27 cellular contexts compared by ENCODE assay signal in genomic region chr3:104150724-104151123, GRCh38.
DNase-seq lines count a peak whose midpoint lies in the region; ATAC-seq, FAIRE-seq and TF ChIP-seq lines count a peak whose summit lies in the region.
"Had no signal": no experiment of that assay in that cellular context is flagged by ENCODE, and none has a peak within 500 bp of the region (broad histone marks: within the 10 kb centered on the region; RNA-seq: fewer than 3 reads in every experiment).

No MANE protein-coding gene starts in this region.

- H3K79me2 ChIP-seq in H1 (ENCODE audit: control insufficient read depth in 1 of 2, insufficient read depth in 2 of 2, low read length in 2 of 2) = no peaks in the 10 kb centered on the region
- H3K79me2 ChIP-seq in HepG2 (ENCODE audit: insufficient read depth, low read length) = no peaks in the 10 kb centered on the region

- H3K9ac ChIP-seq in H1 (replicated peaks in 1 of 4; ENCODE audit: extremely low read depth in 1 of 4, low read depth in 3 of 4, low read length in 3 of 4) (no peak overlapping the region), HepG2 (ENCODE audit: insufficient read depth, low read depth, low read length) (no peak overlapping the region)
- H3K9ac ChIP-seq: BLaER1 treated with 17β-estradiol and CSF1 and Interleukin-3, amounts not matched to agents 10 nM and 100 nM had no signal

- H3K56ac ChIP-seq in H1 (replicated peaks; ENCODE audit: insufficient read length, low read depth, low read length) = no peak overlapping the region

- no peak overlapping the region for H3K27ac ChIP-seq in H1 (ENCODE audit: low read depth, low read length)
- H3K27ac ChIP-seq in HepG2 (ENCODE audit: extremely low read length, insufficient read depth, low read length) = no peak overlapping the region
- H3K27ac ChIP-seq: A549; BLaER1 treated with 17β-estradiol and CSF1 and Interleukin-3, amounts not matched to agents 10 nM and 100 nM had no signal

- H2BK5ac ChIP-seq in H1 (ENCODE audit: low read depth, low read length) = no peak overlapping the region

- H3K23ac ChIP-seq in H1 (ENCODE audit: insufficient read length) = no peak overlapping the region

- H3K4me3 Mint-ChIP-seq in activated CD8-positive, alpha-beta memory T cell treated with anti-CD3 and anti-CD28 coated beads, Interleukin-2, amount 10 ng/mL, durations not matched to agents 7 days and 5 days = no peak overlapping the region
- H3K4me3 Mint-ChIP-seq: CD14-positive monocyte; CD4-positive, alpha-beta T cell; CD8-positive, alpha-beta memory T cell; GM23338; HFFc6 had no signal

- H2AFZ ChIP-seq in H1 (ENCODE audit: low read length) (no peak overlapping the region), HepG2 (ENCODE audit: low read length) (no peak overlapping the region)
- H2AFZ ChIP-seq: GM23338 had no signal

- H3K27me3 Mint-ChIP-seq in activated CD8-positive, alpha-beta memory T cell treated with anti-CD3 and anti-CD28 coated beads, Interleukin-2, amount 10 ng/mL, durations not matched to agents 7 days and 5 days = no peaks in the 10 kb centered on the region
- H3K27me3 Mint-ChIP-seq: CD4-positive, alpha-beta T cell; CD8-positive, alpha-beta memory T cell had no signal

- no peak overlapping the region for H2BK120ac ChIP-seq in H1 (replicated peaks; ENCODE audit: low read depth, low read length)

- H3K9me3 ChIP-seq in H1 (ENCODE audit: insufficient read depth in 2 of 2, low read depth in 1 of 2, low read length in 1 of 2) = no peaks in the 10 kb centered on the region
- no peaks in the 10 kb centered on the region for H3K9me3 ChIP-seq in HepG2 (ENCODE audit: low read length)
- H3K9me3 ChIP-seq: A549; BE2C; BLaER1 treated with 17β-estradiol and CSF1 and Interleukin-3, amounts not matched to agents 10 nM and 100 nM; HAP-1 had no signal

- no peak overlapping the region for H4K8ac ChIP-seq in H1 (ENCODE audit: extremely low read depth, insufficient read depth, low read length)

- TF ChIP-seq EP300 in H1 (IDR thresholded peaks at IDR 0.05; ENCODE audit: borderline replicate concordance in 1 of 2, low read depth in 2 of 2, low read length in 2 of 2) (no peak), HepG2 (IDR thresholded peaks at IDR 0.05; ENCODE audit: low read depth in 2 of 2, low read length in 2 of 2) (no peak), HepG2 (CRISPR knock-in tag; IDR thresholded peaks at IDR 0.05; ENCODE audit: borderline replicate concordance) (no peak)

- in situ Hi-C loops in HepG2 (cut with HindIII; ENCODE audit: extremely low pct_ligation_motif_present, low pct_unique_long_range_greater_than_20kb) = no loop called here

- no peak overlapping the region for H4K91ac ChIP-seq in H1 (replicated peaks; ENCODE audit: insufficient read length, low read length)

- H2BK20ac ChIP-seq in H1 (ENCODE audit: low read length) = 0 out of 2 replicates have a peak overlapping the region, but pooled peaks have one; percentile 21

- no peaks in the 10 kb centered on the region for H3K36me3 Mint-ChIP-seq in activated CD8-positive, alpha-beta memory T cell treated with anti-CD3 and anti-CD28 coated beads, Interleukin-2, amount 10 ng/mL, durations not matched to agents 7 days and 5 days
- H3K36me3 Mint-ChIP-seq: CD14-positive monocyte; CD8-positive, alpha-beta memory T cell had no signal

- no peaks in the 10 kb centered on the region for H3K4me1 ChIP-seq in H1 (replicated peaks in 1 of 4; ENCODE audit: control insufficient read depth in 3 of 4, insufficient read depth in 4 of 4, low read length in 3 of 4)
- H3K4me1 ChIP-seq in HepG2 (ENCODE audit: insufficient read depth, low read length) = no peaks in the 10 kb centered on the region
- H3K4me1 ChIP-seq: A549; BE2C; BLaER1 treated with 17β-estradiol and CSF1 and Interleukin-3, amounts not matched to agents 10 nM and 100 nM; HAP-1 had no signal

- WGBS in H1 (ENCODE audit: extremely low coverage in 1 of 2, insufficient coverage in 1 of 2, insufficient read length in 1 of 2, insufficient replicate concordance in 2 of 2, low coverage in 1 of 2, low lambda C conversion rate in 2 of 2, missing lambda C conversion rate in 1 of 2), 2 experiments = 91% methylated on average over 2 of the region's 2 CpGs; no CpG with 5 or more reads in 1 of the 2 experiments
- 21% methylated on average over 2 of the region's 2 CpGs for WGBS in HepG2 (ENCODE audit: low lambda C conversion rate)

- no TSS peak for BruUV-seq in HepG2 (replicated peaks; lab: Mats Ljungman, UMichigan)

- no peak overlapping the region for H3K4me2 ChIP-seq in H1 (ENCODE audit: insufficient read depth in 1 of 2, low read depth in 2 of 2, low read length in 2 of 2)
- H3K4me2 ChIP-seq in HepG2 (ENCODE audit: low read depth, low read length) = no peak overlapping the region
- H3K4me2 ChIP-seq: A549; BLaER1 treated with 17β-estradiol and CSF1 and Interleukin-3, amounts not matched to agents 10 nM and 100 nM; GM23338 had no signal

- peak; percentile 30 for DNase-seq in HuH-7 (ENCODE audit: low spot score)
- no peak for DNase-seq in H1 (ENCODE audit: low read depth in 1 of 2, low spot score in 2 of 2)
- no peak for DNase-seq in HepG2 (ENCODE audit: low spot score)
- peak; percentile 12 for DNase-seq in renal cortical epithelial cell (ENCODE audit: low read depth)
- DNase-seq in NCI-H2227 (lab: John Stamatoyannopoulos, UW; ENCODE audit: unreplicated experiment) = no peak
- no peak for DNase-seq in UCSD-AML1 (lab: John Stamatoyannopoulos, UW; ENCODE audit: unreplicated experiment)
- DNase-seq in activated CD8-positive, alpha-beta memory T cell treated with anti-CD3 and anti-CD28 coated beads, Interleukin-2, amount 10 ng/mL, durations not matched to agents 7 days and 5 days = no peak
- DNase-seq: 8988T; ACHN; AML-193; BE2C; CD4-positive, alpha-beta T cell; CD8-positive, alpha-beta memory T cell; DMS 273 treated with DMSO at 0.1 percent for 48 hours; DMS79; EL; GDM1; HFFc6 had no signal

- no peak overlapping the region for H2BK15ac ChIP-seq in H1 (ENCODE audit: low read length)

- no peak overlapping the region for H3K4ac ChIP-seq in H1 (replicated peaks; ENCODE audit: insufficient read length, low read depth, low read length)

- FAIRE-seq in H1 (lab: Jason Lieb, UNC) = no peak
- no peak for FAIRE-seq in HepG2 (lab: Jason Lieb, UNC)
- FAIRE-seq: D721Med, GM12891, GM18507, H54 had no signal

- no peak overlapping the region for H3K14ac ChIP-seq in H1 (ENCODE audit: insufficient read length)

- H3K36me3 ChIP-seq in H1 (ENCODE audit: control insufficient read depth in 2 of 4, insufficient read depth in 4 of 4, low read length in 3 of 4) (no peaks in the 10 kb centered on the region), HepG2 (replicated peaks in 1 of 2; ENCODE audit: control insufficient read depth in 1 of 2, insufficient read depth in 2 of 2, low read length in 2 of 2) (no peaks in the 10 kb centered on the region)
- H3K36me3 ChIP-seq: BE2C; BLaER1 treated with 17β-estradiol and CSF1 and Interleukin-3, amounts not matched to agents 10 nM and 100 nM; HAP-1 had no signal

- TF ChIP-seq RAD21 in H1 (IDR thresholded peaks at IDR 0.05 in 1 of 2, conservative IDR thresholded peaks at IDR 0.05 in 1 of 2; ENCODE audit: low read depth in 2 of 2, low read length in 2 of 2) (no peak), HepG2 (CRISPR knock-in tag; IDR thresholded peaks at IDR 0.05) (no peak)

- no peak overlapping the region for H2BK12ac ChIP-seq in H1 (ENCODE audit: low read depth, low read length)

- TF ChIP-seq POLR2A in H1 (IDR thresholded peaks at IDR 0.05; ENCODE audit: control extremely low read depth in 1 of 2, low read depth in 2 of 2, low read length in 2 of 2) (no peak), HepG2 (IDR thresholded peaks at IDR 0.05; ENCODE audit: insufficient read depth in 1 of 2, low read depth in 2 of 2, low read length in 2 of 2) (no peak)

- H3K23me2 ChIP-seq in H1 (ENCODE audit: low read depth, low read length) = no peaks in the 10 kb centered on the region

- POLR2A ChIA-PET in H1 (lab: Charles Lee; ENCODE audit: partially characterized antibody) (interaction anchor here (0.6 kb wide), 1 partner anchor 291 kb away, joined by 3 read pairs; no protein-coding TSS in a partner anchor), HepG2 (lab: Yijun Ruan, JAX) (no interaction called here)

- H3K27me3 ChIP-seq in H1 (replicated peaks in 1 of 4; ENCODE audit: control insufficient read depth in 3 of 4, extremely low read depth in 1 of 4, insufficient read depth in 3 of 4, low read length in 3 of 4) (no peaks in the 10 kb centered on the region), HepG2 (ENCODE audit: control insufficient read depth in 1 of 2, insufficient read depth in 2 of 2, low read length in 2 of 2) (no peaks in the 10 kb centered on the region)
- H3K27me3 ChIP-seq: BE2C; BLaER1 treated with 17β-estradiol and CSF1 and Interleukin-3, amounts not matched to agents 10 nM and 100 nM had no signal

- no peak for TF ChIP-seq CTCF in H1 (IDR thresholded peaks at IDR 0.05; ENCODE audit: control extremely low read depth in 1 of 3, insufficient read depth in 1 of 3, low read depth in 1 of 3, low read length in 3 of 3)
- no peak for TF ChIP-seq CTCF in HepG2 (CRISPR knock-in tag; IDR thresholded peaks at IDR 0.05)

- H3K4me1 Mint-ChIP-seq in activated CD8-positive, alpha-beta memory T cell treated with anti-CD3 and anti-CD28 coated beads, Interleukin-2, amount 10 ng/mL, durations not matched to agents 7 days and 5 days = no peaks in the 10 kb centered on the region
- H3K4me1 Mint-ChIP-seq: CD14-positive monocyte; CD8-positive, alpha-beta memory T cell; GM23338 had no signal

- no peaks in the 10 kb centered on the region for H3K79me1 ChIP-seq in H1 (ENCODE audit: low read depth, low read length)

- CTCF ChIA-PET in H1 (lab: Charles Lee; ENCODE audit: partially characterized antibody) = no interaction called here
- CTCF ChIA-PET in HepG2 (lab: Yijun Ruan, JAX; ENCODE audit: low intra/inter-chr PET ratio, low total read pairs) = no interaction called here
- CTCF ChIA-PET in activated CD8-positive, alpha-beta memory T cell treated with anti-CD3 and anti-CD28 coated beads, Interleukin-2, amount 10 ng/mL, durations not matched to agents 7 days and 5 days (lab: Charles Lee) = no interaction called here

- no peaks in the 10 kb centered on the region for H3K9me3 Mint-ChIP-seq in activated CD8-positive, alpha-beta memory T cell treated with anti-CD3 and anti-CD28 coated beads, Interleukin-2, amount 10 ng/mL, durations not matched to agents 7 days and 5 days (ENCODE audit: low read depth)
- H3K9me3 Mint-ChIP-seq: GM23338, HFFc6 had no signal

- peak; percentile 72 for ATAC-seq in HepG2
- no peak for ATAC-seq in activated CD8-positive, alpha-beta memory T cell treated with anti-CD3 and anti-CD28 coated beads, Interleukin-2, amount 10 ng/mL, durations not matched to agents 7 days and 5 days
- ATAC-seq: A549, GM23338 had no signal

- H3K4me3 ChIP-seq in H1 (ENCODE audit: extremely low read depth in 1 of 4, insufficient read depth in 2 of 4, low read depth in 3 of 4, low read length in 4 of 4) (no peak overlapping the region), HepG2 (replicated peaks in 1 of 3; ENCODE audit: insufficient read depth in 1 of 3, low read depth in 2 of 3, low read length in 3 of 3) (no peak overlapping the region)
- H3K4me3 ChIP-seq: A549; BLaER1 treated with 17β-estradiol and CSF1 and Interleukin-3, amounts not matched to agents 10 nM and 100 nM; GM23338; HAP-1 had no signal

- H3K27ac Mint-ChIP-seq in activated CD8-positive, alpha-beta memory T cell treated with anti-CD3 and anti-CD28 coated beads, Interleukin-2, amount 10 ng/mL, durations not matched to agents 7 days and 5 days = no peak overlapping the region
- H3K27ac Mint-ChIP-seq: CD14-positive monocyte; CD4-positive, alpha-beta T cell; CD8-positive, alpha-beta memory T cell; GM23338; HFFc6 had no signal

- no peak overlapping the region for H3K18ac ChIP-seq in H1 (ENCODE audit: extremely low read depth, low read length)

- H4K20me1 ChIP-seq in H1 (replicated peaks in 1 of 2; ENCODE audit: control insufficient read depth in 1 of 2, insufficient read depth in 2 of 2, low read length in 2 of 2) = no peaks in the 10 kb centered on the region
- H4K20me1 ChIP-seq in HepG2 (ENCODE audit: insufficient read depth, low read length) = no peaks in the 10 kb centered on the region
- H4K20me1 ChIP-seq: BLaER1 treated with 17β-estradiol and CSF1 and Interleukin-3, amounts not matched to agents 10 nM and 100 nM had no signal

- H2AK5ac ChIP-seq in H1 (ENCODE audit: low read depth, low read length) = no peak overlapping the region

- H4K5ac ChIP-seq in H1 (ENCODE audit: insufficient read length, low read depth, low read length) = no peak overlapping the region

- intact Hi-C loops in HepG2 (cut with micrococcal nuclease; ENCODE audit: unreplicated experiment) = no loop called here

Comparison
In these comparisons a context has a peak if more than half of its experiments do, and no peak if none do; other contexts are left out.
1. DNase-seq: peak in HuH-7 (single experiment) and renal cortical epithelial cell (single experiment); none in H1 (0 of 2), HepG2 (single experiment), NCI-H2227 (single experiment), UCSD-AML1 (single experiment) and activated CD8-positive, alpha-beta memory T cell treated with anti-CD3 and anti-CD28 coated beads, Interleukin-2, amount 10 ng/mL, durations not matched to agents 7 days and 5 days (single experiment).